In the genomic region with DNA sequence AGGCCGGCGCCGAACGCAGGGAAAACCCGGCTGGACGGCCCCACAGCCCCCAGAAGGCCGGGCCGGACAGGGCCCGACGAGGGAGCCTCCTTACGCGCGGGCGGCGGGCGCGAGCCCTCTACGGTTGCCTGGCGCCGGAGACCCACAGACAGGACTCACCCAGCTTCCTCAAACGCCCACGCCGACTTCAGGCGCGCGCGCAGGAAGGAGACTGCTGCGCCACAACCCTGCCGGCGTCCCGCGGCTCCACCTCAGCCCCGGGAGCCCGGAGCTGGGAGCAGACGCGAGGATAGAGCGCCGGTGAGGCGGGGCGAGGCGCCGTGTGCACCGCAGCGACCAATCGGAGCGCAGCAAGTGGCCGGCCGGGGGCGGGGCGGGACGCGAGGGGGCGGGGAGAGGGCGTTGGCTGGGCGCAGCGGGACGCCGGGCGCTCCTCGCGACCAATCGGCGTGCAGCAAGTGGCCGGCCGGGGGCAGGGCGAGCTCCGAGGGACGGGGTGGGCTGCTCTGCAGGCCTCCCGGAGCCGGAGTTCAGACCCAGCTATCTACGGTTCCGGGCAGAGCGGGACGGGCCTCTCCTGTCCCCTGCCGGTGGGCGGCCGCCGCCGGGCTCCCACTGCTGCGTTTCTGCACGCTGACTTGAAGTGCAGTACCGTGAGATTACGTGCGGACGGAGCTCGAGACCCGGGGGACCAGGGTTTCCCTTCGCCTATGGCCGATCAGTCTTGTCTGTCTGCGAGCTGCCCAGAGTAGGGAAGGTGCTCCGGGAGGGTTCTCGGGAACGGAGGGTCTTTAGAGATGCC, we compare ENCODE assay signal across 8 cellular contexts. TPM values are rescaled to one million over a fixed set of nuclear protein-coding genes. Genes with fewer than 3 reads are reported as not detected.
A peak's percentile ranks its signal among the peaks of the same experiment; 100 is the strongest.
DNase-seq lines count a peak whose midpoint lies in the region; ATAC-seq and TF ChIP-seq lines count a peak whose summit lies in the region.

A gene (minus strand): TSS at position 296 of the 802 bp plus-strand sequence. CDS start 11,089 bp downstream, outside the sequence.

- TF ChIP-seq POLR2A in IMR-90 (IDR thresholded peaks at IDR 0.05; ENCODE audit: low read depth, low read length), result peak; percentile 89

- peak within 1 kb of the TSS; percentile 98 for H2AFZ ChIP-seq in IMR-90 (replicated peaks; ENCODE audit: low read length, poor library complexity)
- H2AFZ ChIP-seq in OCI-LY7 (ENCODE audit: low read length), result peak within 1 kb of the TSS; percentile 86

- peak; percentile 41; the same call in 1 of the 2 replicates for TF ChIP-seq RAD21 in IMR-90 (IDR thresholded peaks at IDR 0.05; ENCODE audit: low read length)

- H3K9me3 ChIP-seq in IMR-90 (ENCODE audit: control insufficient read depth, insufficient read depth, low read length) (no peaks in the 10 kb centered on the region), OCI-LY7 (ENCODE audit: low read length) (no peaks in the 10 kb centered on the region)

- peaks cover 6 to 24% of the 10 kb centered on the region in 2 experiments for H3K79me1 ChIP-seq in IMR-90 (ENCODE audit: low read depth in 1 of 2, low read length in 2 of 2)

- no peaks in the 10 kb centered on the region for H3K27me3 ChIP-seq in IMR-90 (ENCODE audit: control insufficient read depth, insufficient read depth, low read length)

- 1% methylated on average over 40 of the region's 93 CpGs; no CpG with 5 or more reads in 1 of the 2 experiments for WGBS in IMR-90 (ENCODE audit: extremely low coverage in 2 of 2, insufficient read length in 1 of 2), 2 experiments

- H4K5ac ChIP-seq in IMR-90 (ENCODE audit: low read depth, low read length), result peak within 1 kb of the TSS; percentile 88

- H4K91ac ChIP-seq in IMR-90 (ENCODE audit: insufficient read depth, low read depth, low read length), result peak within 1 kb of the TSS; percentile 78

- H2BK5ac ChIP-seq in IMR-90 (ENCODE audit: low read depth, low read length, poor library complexity, severe bottlenecking), result peak within 1 kb of the TSS; percentile 81

- H3K9me1 ChIP-seq in IMR-90 (ENCODE audit: insufficient read depth, low read length), result peaks cover 7% of the 10 kb centered on the region; the same call in 1 of the 2 replicates

- CTCF ChIA-PET in IMR-90 (lab: Yijun Ruan, JAX), result interaction anchor here (0.6 kb wide), 1 partner anchor 34 kb away, joined by 4 read pairs; no protein-coding TSS in a partner anchor
- CTCF ChIA-PET in OCI-LY7 (lab: Charles Lee; ENCODE audit: unreplicated experiment), result interaction anchor here (0.7 to 2.0 kb wide), 6 partner anchors 9 to 126 kb away, joined by 3 to 6 read pairs (median 4); a partner anchor contains a TSS

- DNase-seq in DMS114 treated with DMSO at 0.1 percent for 48 hours (lab: John Stamatoyannopoulos, UW; ENCODE audit: unreplicated experiment) (peak; percentile 73), IMR-90 (peak; percentile 95), OCI-LY7 (ENCODE audit: low spot score) (peak; percentile 96), activated T-cell treated with anti-CD3 and anti-CD28 coated beads for 24 hours (ENCODE audit: low read depth) (peak; percentile 97), epithelial cell of esophagus (ENCODE audit: low read depth) (peak; percentile 99), mucosa of gallbladder (ENCODE audit: low spot score) (peak; percentile 97)
- peak; percentile 90 to 94 for DNase-seq in stimulated activated CD8-positive, alpha-beta memory T cell treated with anti-CD3 and anti-CD28 coated beads, Interleukin-4, amount 100 ng/mL, for 4 hours (ENCODE audit: low read depth in 2 of 2, low spot score in 1 of 2)

- ATAC-seq in GM21528 (IDR thresholded peaks at IDR 0.05; ENCODE audit: low FRiP score, unreplicated experiment), result peak; percentile 82
- peak; percentile 93 for ATAC-seq in IMR-90 (ENCODE audit: low read depth)

- TF ChIP-seq CTCF in IMR-90 (conservative IDR thresholded peaks at IDR 0.05; ENCODE audit: low read depth, low read length) (peak; percentile 51), OCI-LY7 (conservative IDR thresholded peaks at IDR 0.05; ENCODE audit: low read length) (peak; percentile 42; the same call in 1 of the 2 replicates), epithelial cell of esophagus (IDR thresholded peaks at IDR 0.05; ENCODE audit: insufficient read depth, low read depth, low read length, missing control alignments) (peak; percentile 8)

- H3K9me2 ChIP-seq in OCI-LY7 (ENCODE audit: insufficient read depth, low read length), result no peaks in the 10 kb centered on the region

- H3K18ac ChIP-seq in IMR-90 (ENCODE audit: low read depth, low read length), result peak within 1 kb of the TSS; percentile 33

- H3K23ac ChIP-seq in IMR-90 (ENCODE audit: low read depth, low read length), result peak within 1 kb of the TSS; percentile 92

- POLR2A ChIA-PET in IMR-90 (lab: Charles Lee; ENCODE audit: unreplicated experiment) (interaction anchor here (0.5 to 1.5 kb wide), 4 partner anchors 11 to 607 kb away, joined by 3 to 6 read pairs (median 4); a partner anchor contains a TSS), OCI-LY7 (lab: Charles Lee) (interaction anchor here (0.6 to 4.1 kb wide), 20 partner anchors 11 to 1817 kb away, joined by 3 to 43 read pairs (median 3); a partner anchor contains a TSS)

- H4K8ac ChIP-seq in IMR-90 (ENCODE audit: low read depth in 2 of 2, low read length in 2 of 2), result peak within 1 kb of the TSS; percentile 78 to 81

- H3K56ac ChIP-seq in IMR-90 (ENCODE audit: extremely low read depth, insufficient read depth, low read length), result peak within 1 kb of the TSS; percentile 91

- H3K4me1 ChIP-seq in IMR-90 (ENCODE audit: control insufficient read depth, insufficient read depth, low read length) (0 out of 2 replicates have a peak, but pooled peaks cover 2% of the 10 kb centered on the region), OCI-LY7 (ENCODE audit: insufficient read depth, low read length, poor library complexity, severe bottlenecking) (peaks cover 14% of the 10 kb centered on the region)

- in situ Hi-C loops in IMR-90 (cut with MboI; ENCODE audit: low sequenced_read_pairs), result no loop called here

- dilution Hi-C loops in IMR-90 (cut with HindIII; ENCODE audit: low sequenced_read_pairs, unreplicated experiment), result no loop called here

- no peak within 1 kb of the TSS for H2BK20ac ChIP-seq in IMR-90 (ENCODE audit: low read depth, low read length)

- intact Hi-C loops in IMR-90 (cut with micrococcal nuclease) (no loop called here), OCI-LY7 (cut with micrococcal nuclease; ENCODE audit: unreplicated experiment) (loop anchor here (1.0 kb wide), 1 partner anchor 62 kb away; a partner anchor contains a TSS)

- H2AK9ac ChIP-seq in IMR-90 (replicated peaks; ENCODE audit: low read depth, low read length, poor library complexity), result peak within 1 kb of the TSS; percentile 96

- peak within 1 kb of the TSS; percentile 87 for H3K14ac ChIP-seq in IMR-90 (replicated peaks; ENCODE audit: low read depth, low read length)

- H3K4ac ChIP-seq in IMR-90 (ENCODE audit: low read depth, low read length), result peak within 1 kb of the TSS; percentile 67

- no peak within 1 kb of the TSS for H2BK15ac ChIP-seq in IMR-90 (ENCODE audit: low read depth, low read length)

- H3K4me3 ChIP-seq in IMR-90 (ENCODE audit: insufficient read depth, low read depth, low read length) (peak within 1 kb of the TSS; percentile 97), OCI-LY7 (ENCODE audit: low read depth, low read length, poor library complexity, severe bottlenecking) (peak within 1 kb of the TSS; percentile 88), epithelial cell of esophagus (ENCODE audit: low read length) (peak within 1 kb of the TSS; percentile 81)

- H3K9ac ChIP-seq in IMR-90 (ENCODE audit: low read depth, low read length), result peak within 1 kb of the TSS; percentile 90

- H4K20me1 ChIP-seq in IMR-90 (ENCODE audit: insufficient read depth, low read length) (0 out of 2 replicates have a peak, but pooled peaks cover 5% of the 10 kb centered on the region), OCI-LY7 (ENCODE audit: insufficient read depth, low read length) (no peaks in the 10 kb centered on the region)

- H2BK120ac ChIP-seq in IMR-90 (ENCODE audit: low read depth, low read length), result peak within 1 kb of the TSS; percentile 37; the same call in 1 of the 2 replicates

- peaks cover 8% of the 10 kb centered on the region; the same call in 1 of the 2 replicates for H3K79me2 ChIP-seq in OCI-LY7 (ENCODE audit: insufficient read depth, low read depth, low read length)

- BruUV-seq in IMR-90 (replicated peaks; lab: Mats Ljungman, UMichigan) (no TSS peak), OCI-LY7 (replicated peaks; lab: Mats Ljungman, UMichigan) (no TSS peak)

- H3K4me2 ChIP-seq in IMR-90 (ENCODE audit: low read depth, low read length), result peak within 1 kb of the TSS; percentile 92
- peak within 1 kb of the TSS; percentile 97 for H3K4me2 ChIP-seq in OCI-LY7 (ENCODE audit: low read length)

- no peak within 1 kb of the TSS for H2AK5ac ChIP-seq in IMR-90 (ENCODE audit: low read depth, low read length)

- H3K27ac ChIP-seq in IMR-90 (ENCODE audit: insufficient read depth, low read length) (peak within 1 kb of the TSS; percentile 88), OCI-LY7 (ENCODE audit: low read depth, low read length, poor library complexity, severe bottlenecking) (peak within 1 kb of the TSS; percentile 60)

- H3K36me3 ChIP-seq in IMR-90 (ENCODE audit: control insufficient read depth, insufficient read depth, low read length) (0 out of 2 replicates have a peak, but pooled peaks cover 2% of the 10 kb centered on the region), OCI-LY7 (ENCODE audit: insufficient read depth, low read length) (no peaks in the 10 kb centered on the region)

TF ChIP-seq in IMR-90, 13 proteins besides CTCF, POLR2A, EP300 and RAD21 (continues in another document):
- TF ChIP-seq RCOR1 (IDR thresholded peaks at IDR 0.05; ENCODE audit: insufficient replicate concordance, low read length) (no peak), FOS (IDR thresholded peaks at IDR 0.05; ENCODE audit: low read depth, low read length) (no peak), MXI1 (IDR thresholded peaks at IDR 0.05; ENCODE audit: borderline replicate concordance, low read depth, low read length) (peak; percentile 53; the same call in 1 of the 2 replicates), BHLHE40 (IDR thresholded peaks at IDR 0.05; ENCODE audit: low read depth, low read length) (no peak), MAFK (IDR thresholded peaks at IDR 0.05; ENCODE audit: low read depth, low read length) (no peak), NFE2L2 (IDR thresholded peaks at IDR 0.05; ENCODE audit: low read depth, low read length) (no peak), MAZ (IDR thresholded peaks at IDR 0.05; ENCODE audit: borderline replicate concordance, low read depth, low read length) (no peak; the same call in 1 of the 2 replicates)

RNA-seq across cellular contexts. Expression of the gene that starts here (rescaled TPM):
- total RNA-seq in IMR-90 (2012; rRNA removed) (10.9 and 21.4 TPM in 2 replicates), OCI-LY7 (2022) (24.4 and 25.0 TPM in 2 replicates), mucosa of gallbladder (95.0 TPM)
- 20.1 and 25.9 TPM in 2 replicates for polyA plus RNA-seq in IMR-90 (2012; rRNA removed)
- polyA plus RNA-seq in IMR-90 (2012; cell fraction: cytosol; rRNA removed), result 3.3 and 3.6 TPM in 2 replicates
- 51.2 and 143 TPM in 2 replicates for polyA plus RNA-seq in IMR-90 (2012; cell fraction: nucleus; rRNA removed; ENCODE audit: low replicate concordance)
- 18.9 and 30.3 TPM in 2 replicates for total RNA-seq in OCI-LY7 (2014; rRNA removed; shearing (Covaris generic))

Comparison
In these comparisons a context has a peak if more than half of its experiments do, and no peak if none do; other contexts are left out.
1. Peak in every context shown above with its lines: DNase-seq, ATAC-seq, H3K4me3 ChIP-seq and H3K27ac ChIP-seq.